In the genomic region with DNA sequence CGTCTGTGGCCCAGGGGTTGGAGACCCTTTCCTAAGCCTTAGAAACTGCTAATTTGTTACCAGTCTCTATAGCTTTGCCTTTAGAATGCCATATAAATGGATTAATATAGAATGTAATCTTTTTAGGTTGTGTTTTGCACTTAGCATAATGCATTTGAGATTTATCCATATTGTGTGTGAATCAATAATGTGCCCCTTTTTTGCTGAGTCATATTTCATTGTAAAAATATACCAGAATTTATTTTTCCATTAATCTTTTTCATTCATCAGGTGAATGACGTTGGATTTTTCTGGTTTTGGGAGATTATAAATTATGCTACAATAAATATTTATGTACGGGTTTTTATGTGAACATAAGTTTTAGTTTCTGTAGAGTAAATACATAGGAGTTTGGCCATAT, we compare ENCODE assay signal across 4 cellular contexts.
A peak's percentile ranks its signal among the peaks of the same experiment; 100 is the strongest.
TF ChIP-seq lines count a peak whose summit lies in the region.

No MANE protein-coding gene starts in this region.

TF ChIP-seq in HepG2, 621 proteins besides CTCF, POLR2A, EP300 and RAD21:
- TF ChIP-seq ZNF556 (CRISPR knock-in tag; IDR thresholded peaks at IDR 0.05; ENCODE audit: borderline replicate concordance) (no peak), HNRNPL (IDR thresholded peaks at IDR 0.05; ENCODE audit: low read depth, low read length) (no peak), MAFK (conservative IDR thresholded peaks at IDR 0.05 in 1 of 2, IDR thresholded peaks at IDR 0.05 in 1 of 2; ENCODE audit: low read length in 2 of 2) (peak; percentile 23 to 59; a peak in 3 of 4 replicates), SUZ12 (IDR thresholded peaks at IDR 0.05; ENCODE audit: low read depth, low read length) (no peak), RXRB (CRISPR knock-in tag; IDR thresholded peaks at IDR 0.05; ENCODE audit: borderline replicate concordance) (no peak), MAFF (IDR thresholded peaks at IDR 0.05; ENCODE audit: low read depth, low read length) (peak; percentile 39; the same call in 1 of the 2 replicates), ZC3H13 (CRISPR knock-in tag; IDR thresholded peaks at IDR 0.05) (no peak), NFYB (CRISPR knock-in tag; IDR thresholded peaks at IDR 0.05) (no peak), NFE2L2 (IDR thresholded peaks at IDR 0.05; ENCODE audit: low read length) (peak; percentile 66), HNF4G (IDR thresholded peaks at IDR 0.05; ENCODE audit: borderline replicate concordance, low read depth, low read length) (no peak), HNF4G (CRISPR knock-in tag; IDR thresholded peaks at IDR 0.05; ENCODE audit: borderline replicate concordance, low read depth) (no peak), RAD51 (IDR thresholded peaks at IDR 0.05; ENCODE audit: borderline replicate concordance) (no peak), NRL (CRISPR knock-in tag; IDR thresholded peaks at IDR 0.05; ENCODE audit: borderline replicate concordance) (no peak)
- TF ChIP-seq, protein P1, sequence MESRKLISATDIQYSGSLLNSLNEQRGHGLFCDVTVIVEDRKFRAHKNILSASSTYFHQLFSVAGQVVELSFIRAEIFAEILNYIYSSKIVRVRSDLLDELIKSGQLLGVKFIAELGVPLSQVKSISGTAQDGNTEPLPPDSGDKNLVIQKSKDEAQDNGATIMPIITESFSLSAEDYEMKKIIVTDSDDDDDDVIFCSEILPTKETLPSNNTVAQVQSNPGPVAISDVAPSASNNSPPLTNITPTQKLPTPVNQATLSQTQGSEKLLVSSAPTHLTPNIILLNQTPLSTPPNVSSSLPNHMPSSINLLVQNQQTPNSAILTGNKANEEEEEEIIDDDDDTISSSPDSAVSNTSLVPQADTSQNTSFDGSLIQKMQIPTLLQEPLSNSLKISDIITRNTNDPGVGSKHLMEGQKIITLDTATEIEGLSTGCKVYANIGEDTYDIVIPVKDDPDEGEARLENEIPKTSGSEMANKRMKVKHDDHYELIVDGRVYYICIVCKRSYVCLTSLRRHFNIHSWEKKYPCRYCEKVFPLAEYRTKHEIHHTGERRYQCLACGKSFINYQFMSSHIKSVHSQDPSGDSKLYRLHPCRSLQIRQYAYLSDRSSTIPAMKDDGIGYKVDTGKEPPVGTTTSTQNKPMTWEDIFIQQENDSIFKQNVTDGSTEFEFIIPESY (CRISPR knock-in tag; IDR thresholded peaks at IDR 0.05): no peak
TF ChIP-seq in HepG2: peak in this region for 3.

TF ChIP-seq in A549, 52 proteins besides CTCF, POLR2A, EP300 and RAD21:
- TF ChIP-seq NFE2L2 (conservative IDR thresholded peaks at IDR 0.05; ENCODE audit: low read length) (peak; percentile 65), JUNB (IDR thresholded peaks at IDR 0.05) (no peak), CBX8 (IDR thresholded peaks at IDR 0.05) (no peak), KDM1A (IDR thresholded peaks at IDR 0.05; ENCODE audit: low read depth) (no peak), MAFK (IDR thresholded peaks at IDR 0.05; ENCODE audit: partially characterized antibody) (peak; percentile 71), NPAS2 (CRISPR knock-in tag; IDR thresholded peaks at IDR 0.05; ENCODE audit: borderline replicate concordance) (no peak), RFX5 (IDR thresholded peaks at IDR 0.05) (no peak)

TF ChIP-seq in IMR-90, 13 proteins besides CTCF, POLR2A, EP300 and RAD21:
- TF ChIP-seq FOS (IDR thresholded peaks at IDR 0.05; ENCODE audit: low read depth, low read length): no peak
- no peak for TF ChIP-seq CHD1 (IDR thresholded peaks at IDR 0.05; ENCODE audit: low read depth, low read length)
- no peak for TF ChIP-seq BHLHE40 (IDR thresholded peaks at IDR 0.05; ENCODE audit: low read depth, low read length)
- TF ChIP-seq MAFK (IDR thresholded peaks at IDR 0.05; ENCODE audit: low read depth, low read length): peak; percentile 70
- no peak for TF ChIP-seq MXI1 (IDR thresholded peaks at IDR 0.05; ENCODE audit: borderline replicate concordance, low read depth, low read length)
- TF ChIP-seq NFE2L2 (IDR thresholded peaks at IDR 0.05; ENCODE audit: low read depth, low read length): peak; percentile 88
- no peak for TF ChIP-seq MAZ (IDR thresholded peaks at IDR 0.05; ENCODE audit: borderline replicate concordance, low read depth, low read length)
- TF ChIP-seq SMC3 (IDR thresholded peaks at IDR 0.05; ENCODE audit: low read depth, low read length): no peak
- TF ChIP-seq RCOR1 (IDR thresholded peaks at IDR 0.05; ENCODE audit: insufficient replicate concordance, low read length): no peak
- TF ChIP-seq, protein P2, sequence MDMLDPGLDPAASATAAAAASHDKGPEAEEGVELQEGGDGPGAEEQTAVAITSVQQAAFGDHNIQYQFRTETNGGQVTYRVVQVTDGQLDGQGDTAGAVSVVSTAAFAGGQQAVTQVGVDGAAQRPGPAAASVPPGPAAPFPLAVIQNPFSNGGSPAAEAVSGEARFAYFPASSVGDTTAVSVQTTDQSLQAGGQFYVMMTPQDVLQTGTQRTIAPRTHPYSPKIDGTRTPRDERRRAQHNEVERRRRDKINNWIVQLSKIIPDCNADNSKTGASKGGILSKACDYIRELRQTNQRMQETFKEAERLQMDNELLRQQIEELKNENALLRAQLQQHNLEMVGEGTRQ (IDR thresholded peaks at IDR 0.05; ENCODE audit: low read depth, low read length): no peak

TF ChIP-seq in K562, 482 proteins besides CTCF, POLR2A, EP300 and RAD21:
- TF ChIP-seq GABPB2 (CRISPR knock-in tag; conservative IDR thresholded peaks at IDR 0.05) (no peak), MAFG (tag; conservative IDR thresholded peaks at IDR 0.05) (peak; percentile 31; the same call in 1 of the 2 replicates), SP2 (IDR thresholded peaks at IDR 0.05; ENCODE audit: extremely low read depth, low read depth, low read length, poor library complexity, severe bottlenecking) (no peak), ZNF384 (IDR thresholded peaks at IDR 0.05; ENCODE audit: low read depth, low read length) (no peak), CHD4 (IDR thresholded peaks at IDR 0.05; ENCODE audit: insufficient read depth, insufficient replicate concordance, low read depth, low read length, poor library complexity, severe bottlenecking) (no peak)
TF ChIP-seq in K562: peak in this region for 1.
